Comparison of ENCODE assay signal across 1 cellular context in genomic region chr14:21526672-21527319, GRCh38.
TF ChIP-seq lines count a peak whose summit lies in the region.

No MANE protein-coding gene starts in this region.

TF ChIP-seq in HepG2, 621 proteins besides CTCF, POLR2A, EP300 and RAD21 (continued from another document and continues in another):
- TF ChIP-seq ZBTB33 (CRISPR knock-in tag; IDR thresholded peaks at IDR 0.05): no peak
- TF ChIP-seq ZNF331 (CRISPR knock-in tag; IDR thresholded peaks at IDR 0.05): peak; percentile 45; the same call in 1 of the 2 replicates
- TF ChIP-seq ATM (IDR thresholded peaks at IDR 0.05; ENCODE audit: borderline replicate concordance): no peak
- TF ChIP-seq, protein P1, sequence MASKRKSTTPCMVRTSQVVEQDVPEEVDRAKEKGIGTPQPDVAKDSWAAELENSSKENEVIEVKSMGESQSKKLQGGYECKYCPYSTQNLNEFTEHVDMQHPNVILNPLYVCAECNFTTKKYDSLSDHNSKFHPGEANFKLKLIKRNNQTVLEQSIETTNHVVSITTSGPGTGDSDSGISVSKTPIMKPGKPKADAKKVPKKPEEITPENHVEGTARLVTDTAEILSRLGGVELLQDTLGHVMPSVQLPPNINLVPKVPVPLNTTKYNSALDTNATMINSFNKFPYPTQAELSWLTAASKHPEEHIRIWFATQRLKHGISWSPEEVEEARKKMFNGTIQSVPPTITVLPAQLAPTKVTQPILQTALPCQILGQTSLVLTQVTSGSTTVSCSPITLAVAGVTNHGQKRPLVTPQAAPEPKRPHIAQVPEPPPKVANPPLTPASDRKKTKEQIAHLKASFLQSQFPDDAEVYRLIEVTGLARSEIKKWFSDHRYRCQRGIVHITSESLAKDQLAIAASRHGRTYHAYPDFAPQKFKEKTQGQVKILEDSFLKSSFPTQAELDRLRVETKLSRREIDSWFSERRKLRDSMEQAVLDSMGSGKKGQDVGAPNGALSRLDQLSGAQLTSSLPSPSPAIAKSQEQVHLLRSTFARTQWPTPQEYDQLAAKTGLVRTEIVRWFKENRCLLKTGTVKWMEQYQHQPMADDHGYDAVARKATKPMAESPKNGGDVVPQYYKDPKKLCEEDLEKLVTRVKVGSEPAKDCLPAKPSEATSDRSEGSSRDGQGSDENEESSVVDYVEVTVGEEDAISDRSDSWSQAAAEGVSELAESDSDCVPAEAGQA (IDR thresholded peaks at IDR 0.05; ENCODE audit: low read depth): no peak
- TF ChIP-seq, protein P1 (CRISPR knock-in tag; IDR thresholded peaks at IDR 0.05; ENCODE audit: borderline replicate concordance): no peak
- TF ChIP-seq MTF2 (CRISPR knock-in tag; IDR thresholded peaks at IDR 0.05; ENCODE audit: borderline replicate concordance): no peak
- TF ChIP-seq ATF3 (CRISPR knock-in tag; IDR thresholded peaks at IDR 0.05): no peak
- TF ChIP-seq, protein P2, sequence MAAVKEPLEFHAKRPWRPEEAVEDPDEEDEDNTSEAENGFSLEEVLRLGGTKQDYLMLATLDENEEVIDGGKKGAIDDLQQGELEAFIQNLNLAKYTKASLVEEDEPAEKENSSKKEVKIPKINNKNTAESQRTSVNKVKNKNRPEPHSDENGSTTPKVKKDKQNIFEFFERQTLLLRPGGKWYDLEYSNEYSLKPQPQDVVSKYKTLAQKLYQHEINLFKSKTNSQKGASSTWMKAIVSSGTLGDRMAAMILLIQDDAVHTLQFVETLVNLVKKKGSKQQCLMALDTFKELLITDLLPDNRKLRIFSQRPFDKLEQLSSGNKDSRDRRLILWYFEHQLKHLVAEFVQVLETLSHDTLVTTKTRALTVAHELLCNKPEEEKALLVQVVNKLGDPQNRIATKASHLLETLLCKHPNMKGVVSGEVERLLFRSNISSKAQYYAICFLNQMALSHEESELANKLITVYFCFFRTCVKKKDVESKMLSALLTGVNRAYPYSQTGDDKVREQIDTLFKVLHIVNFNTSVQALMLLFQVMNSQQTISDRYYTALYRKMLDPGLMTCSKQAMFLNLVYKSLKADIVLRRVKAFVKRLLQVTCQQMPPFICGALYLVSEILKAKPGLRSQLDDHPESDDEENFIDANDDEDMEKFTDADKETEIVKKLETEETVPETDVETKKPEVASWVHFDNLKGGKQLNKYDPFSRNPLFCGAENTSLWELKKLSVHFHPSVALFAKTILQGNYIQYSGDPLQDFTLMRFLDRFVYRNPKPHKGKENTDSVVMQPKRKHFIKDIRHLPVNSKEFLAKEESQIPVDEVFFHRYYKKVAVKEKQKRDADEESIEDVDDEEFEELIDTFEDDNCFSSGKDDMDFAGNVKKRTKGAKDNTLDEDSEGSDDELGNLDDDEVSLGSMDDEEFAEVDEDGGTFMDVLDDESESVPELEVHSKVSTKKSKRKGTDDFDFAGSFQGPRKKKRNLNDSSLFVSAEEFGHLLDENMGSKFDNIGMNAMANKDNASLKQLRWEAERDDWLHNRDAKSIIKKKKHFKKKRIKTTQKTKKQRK (IDR thresholded peaks at IDR 0.05; ENCODE audit: low read length): no peak
- no peak for TF ChIP-seq ZBTB3 (CRISPR knock-in tag; IDR thresholded peaks at IDR 0.05; ENCODE audit: borderline replicate concordance, low read depth)
- TF ChIP-seq ZNF407 (CRISPR knock-in tag; IDR thresholded peaks at IDR 0.05; ENCODE audit: not compliant biosample characterization): no peak
- peak; percentile 35 for TF ChIP-seq HNRNPK (IDR thresholded peaks at IDR 0.05; ENCODE audit: low read depth, low read length, poor library complexity, severe bottlenecking)
- TF ChIP-seq MATR3 (CRISPR knock-in tag; IDR thresholded peaks at IDR 0.05): no peak
- TF ChIP-seq ZNF34 (CRISPR knock-in tag; IDR thresholded peaks at IDR 0.05; ENCODE audit: borderline replicate concordance): no peak
- TF ChIP-seq SAP130 (CRISPR knock-in tag; IDR thresholded peaks at IDR 0.05; ENCODE audit: low read depth): peak; percentile 51
- no peak for TF ChIP-seq LCORL (IDR thresholded peaks at IDR 0.05)
- peak; percentile 21; the same call in 1 of the 2 replicates for TF ChIP-seq LCORL (CRISPR knock-in tag; IDR thresholded peaks at IDR 0.05)
- TF ChIP-seq STAG1 (CRISPR knock-in tag; IDR thresholded peaks at IDR 0.05): no peak
- TF ChIP-seq ZNF737 (CRISPR knock-in tag; IDR thresholded peaks at IDR 0.05; ENCODE audit: borderline replicate concordance): no peak
- 0 out of 2 replicates have a peak, but pooled peaks have one; percentile 26 for TF ChIP-seq ZNF790 (CRISPR knock-in tag; IDR thresholded peaks at IDR 0.05; ENCODE audit: borderline replicate concordance)
- no peak for TF ChIP-seq ZNF546 (CRISPR knock-in tag; conservative IDR thresholded peaks at IDR 0.05)
- TF ChIP-seq, protein P3, sequence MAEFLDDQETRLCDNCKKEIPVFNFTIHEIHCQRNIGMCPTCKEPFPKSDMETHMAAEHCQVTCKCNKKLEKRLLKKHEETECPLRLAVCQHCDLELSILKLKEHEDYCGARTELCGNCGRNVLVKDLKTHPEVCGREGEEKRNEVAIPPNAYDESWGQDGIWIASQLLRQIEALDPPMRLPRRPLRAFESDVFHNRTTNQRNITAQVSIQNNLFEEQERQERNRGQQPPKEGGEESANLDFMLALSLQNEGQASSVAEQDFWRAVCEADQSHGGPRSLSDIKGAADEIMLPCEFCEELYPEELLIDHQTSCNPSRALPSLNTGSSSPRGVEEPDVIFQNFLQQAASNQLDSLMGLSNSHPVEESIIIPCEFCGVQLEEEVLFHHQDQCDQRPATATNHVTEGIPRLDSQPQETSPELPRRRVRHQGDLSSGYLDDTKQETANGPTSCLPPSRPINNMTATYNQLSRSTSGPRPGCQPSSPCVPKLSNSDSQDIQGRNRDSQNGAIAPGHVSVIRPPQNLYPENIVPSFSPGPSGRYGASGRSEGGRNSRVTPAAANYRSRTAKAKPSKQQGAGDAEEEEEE (CRISPR knock-in tag; IDR thresholded peaks at IDR 0.05; ENCODE audit: borderline replicate concordance): no peak
- TF ChIP-seq YEATS2 (CRISPR knock-in tag; IDR thresholded peaks at IDR 0.05; ENCODE audit: borderline replicate concordance): 0 out of 2 replicates have a peak, but pooled peaks have one; percentile 16
- no peak for TF ChIP-seq ZNF574 (CRISPR knock-in tag; IDR thresholded peaks at IDR 0.05)
- TF ChIP-seq ZNF709 (CRISPR knock-in tag; IDR thresholded peaks at IDR 0.05): peak; percentile 66; the same call in 1 of the 2 replicates
